8 cellular contexts compared by ENCODE assay signal in the genomic region with DNA sequence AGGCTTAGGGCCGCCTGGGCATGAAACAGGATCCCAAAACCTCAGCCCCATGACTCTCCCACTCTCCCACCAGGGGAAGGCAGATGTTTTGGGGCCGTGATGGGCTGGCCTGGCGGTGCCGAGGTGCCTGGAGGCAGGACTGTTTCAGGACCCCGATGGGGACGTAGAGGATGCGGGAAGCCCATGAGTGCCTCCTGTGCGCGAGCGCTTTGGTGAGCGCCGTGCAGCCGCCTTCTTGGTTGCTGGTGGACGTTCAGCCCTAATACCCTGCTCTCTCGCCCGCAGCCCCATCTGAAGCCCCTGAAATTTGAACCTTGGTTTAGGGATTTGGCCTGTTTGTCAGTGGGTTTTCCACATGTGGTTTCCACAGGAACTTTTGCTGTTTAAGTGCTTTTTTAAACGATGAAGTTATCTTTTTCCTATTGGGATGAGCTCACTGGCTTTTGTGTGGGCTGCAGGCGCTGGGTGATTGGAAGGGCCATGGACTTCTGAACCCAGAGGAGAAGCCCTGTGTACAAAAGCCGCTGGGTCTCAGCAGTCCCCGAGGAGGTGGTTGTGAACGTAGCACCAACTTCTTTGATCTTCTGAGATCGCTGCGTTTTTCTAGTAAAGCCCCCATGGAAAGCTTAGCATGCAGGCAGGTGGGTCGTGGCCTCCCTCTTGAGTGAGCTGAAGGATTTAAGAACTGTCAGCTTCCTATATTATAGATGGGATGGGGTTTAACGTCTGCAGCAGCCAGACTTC.
A peak's percentile ranks its signal among the peaks of the same experiment; 100 is the strongest.
DNase-seq lines count a peak whose midpoint lies in the region; ATAC-seq, FAIRE-seq and TF ChIP-seq lines count a peak whose summit lies in the region.
"Not testable (repeated sequence)": the region's sequence is repeated elsewhere in the genome, so short reads cannot be mapped to it uniquely, and the experiment has no call there.

No MANE protein-coding gene starts in this region.

- H3K4me1 ChIP-seq in A549 (peaks cover 36% of the 10 kb centered on the region), PC-9 (replicated peaks; ENCODE audit: insufficient read depth) (peaks cover 32% of the 10 kb centered on the region), ascending aorta (peaks cover 14 to 30% of the 10 kb centered on the region in 2 donors), esophagus muscularis mucosa (peaks cover 33 to 52% (median 37%) of the 10 kb centered on the region in 4 donors), mesodermal cell (ENCODE audit: control insufficient read depth, insufficient read depth, low read length, poor library complexity, severe bottlenecking) (peaks cover 31% of the 10 kb centered on the region), parathyroid adenoma (peaks cover 39% of the 10 kb centered on the region), stomach smooth muscle (ENCODE audit: control insufficient read depth, insufficient read depth, low read length) (peaks cover 20% of the 10 kb centered on the region)

- not testable (repeated sequence) for H3K4me3 ChIP-seq in A549; ascending aorta; esophagus muscularis mucosa; mesodermal cell (ENCODE audit: extremely low read depth, insufficient read depth, low read length, poor library complexity, severe bottlenecking); stomach smooth muscle (ENCODE audit: low read length in 2 of 2)
- peak overlapping the region; percentile 21; the same call in 1 of the 2 replicates for H3K4me3 ChIP-seq in PC-9
- H3K4me3 ChIP-seq in parathyroid adenoma (ENCODE audit: low read depth, low read length), result peak overlapping the region; percentile 48

- intact Hi-C loops in PC-9 (cut with micrococcal nuclease; ENCODE audit: unreplicated experiment); ascending aorta (cut with DNase I); esophagus muscularis mucosa (cut with DNase I): not testable (repeated sequence)

- H3K9me3 ChIP-seq in A549; PC-9 (ENCODE audit: insufficient read depth, low read depth); ascending aorta; esophagus muscularis mucosa; mesodermal cell (ENCODE audit: control insufficient read depth, low read length); parathyroid adenoma (ENCODE audit: control insufficient read depth, low read length); stomach smooth muscle (ENCODE audit: control insufficient read depth in 2 of 2, low read length in 2 of 2): not testable (repeated sequence)

- peaks cover 16% of the 10 kb centered on the region for H3K79me2 ChIP-seq in PC-9 (ENCODE audit: low read depth)
- not testable (repeated sequence) for H3K79me2 ChIP-seq in parathyroid adenoma

- not testable (repeated sequence) for DNase-seq in A549 (ENCODE audit: low read depth in 1 of 2, low spot score in 1 of 2); PC-9; ascending aorta (ENCODE audit: low spot score in 2 of 2); esophagus muscularis mucosa (ENCODE audit: extremely low spot score)
- DNase-seq in islet precursor cell, result peak; percentile 5

- POLR2A ChIA-PET in A549 (lab: Yijun Ruan, JAX); PC-9 (lab: Charles Lee; ENCODE audit: unreplicated experiment): not testable (repeated sequence)

- not testable (repeated sequence) for FAIRE-seq in A549 (lab: Jason Lieb, UNC)

- CTCF ChIA-PET in A549 (lab: Yijun Ruan, JAX), result interaction anchor here (1.0 kb wide), 1 partner anchor 55 kb away, joined by 3 read pairs; no protein-coding TSS in a partner anchor
- CTCF ChIA-PET in PC-9 (lab: Charles Lee), result not testable (repeated sequence)

- not testable (repeated sequence) for ATAC-seq in A549

- TF ChIP-seq POLR2A in A549 (IDR thresholded peaks at IDR 0.05; ENCODE audit: low read length); esophagus muscularis mucosa (IDR thresholded peaks at IDR 0.05; ENCODE audit: low read depth): not testable (repeated sequence)

- H3K4me2 ChIP-seq in A549 (peak overlapping the region; percentile 57), PC-9 (peak overlapping the region; percentile 67), parathyroid adenoma (ENCODE audit: low read length) (peak overlapping the region; percentile 68)

- H3K27me3 ChIP-seq in PC-9 (ENCODE audit: insufficient read depth, low read depth); ascending aorta; esophagus muscularis mucosa; parathyroid adenoma (ENCODE audit: control insufficient read depth, insufficient read depth, low read length); stomach smooth muscle (ENCODE audit: control insufficient read depth in 1 of 2, insufficient read depth in 2 of 2, low read length in 2 of 2): not testable (repeated sequence)

- not testable (repeated sequence) for H3K36me3 ChIP-seq in PC-9 (ENCODE audit: low read depth); ascending aorta; esophagus muscularis mucosa; mesodermal cell (ENCODE audit: control insufficient read depth, insufficient read depth, low read length); parathyroid adenoma (ENCODE audit: control insufficient read depth, insufficient read depth, low read length); stomach smooth muscle (ENCODE audit: control insufficient read depth in 2 of 2, insufficient read depth in 2 of 2, low read length in 2 of 2)

- BruUV-seq in PC-9 (replicated peaks; lab: Mats Ljungman, UMichigan), result not testable (repeated sequence)

- not testable (repeated sequence) for H4K20me1 ChIP-seq in PC-9 (ENCODE audit: insufficient read depth)

- H3K27ac ChIP-seq in A549 (peak overlapping the region; percentile 76 to 96), PC-9 (peak overlapping the region; percentile 62), ascending aorta (peak overlapping the region; percentile 77 to 84), esophagus muscularis mucosa (replicated peaks in 1 of 4) (peak overlapping the region in 3 of 4 donors; percentile 35 to 76 (median 48)), mesodermal cell (ENCODE audit: low read depth, low read length, severe bottlenecking) (peak overlapping the region; percentile 23), parathyroid adenoma (peak overlapping the region; percentile 93), stomach smooth muscle (ENCODE audit: low read length) (peak overlapping the region; percentile 18)

- not testable (repeated sequence) for H2AFZ ChIP-seq in PC-9
- peak overlapping the region; percentile 76 for H2AFZ ChIP-seq in parathyroid adenoma

- TF ChIP-seq RAD21 in A549 (conservative IDR thresholded peaks at IDR 0.05 in 1 of 2, IDR thresholded peaks at IDR 0.05 in 1 of 2), result not testable (repeated sequence)

- TF ChIP-seq CTCF in A549 (IDR thresholded peaks at IDR 0.05); PC-9 (conservative IDR thresholded peaks at IDR 0.05); ascending aorta (IDR thresholded peaks at IDR 0.05); esophagus muscularis mucosa (IDR thresholded peaks at IDR 0.05); parathyroid adenoma (IDR thresholded peaks at IDR 0.05): not testable (repeated sequence)

- H3F3A ChIP-seq in PC-9 (ENCODE audit: insufficient read depth, low read depth), result peaks cover 11% of the 10 kb centered on the region; the same call in 1 of the 2 replicates

- 87% methylated on average over 25 of the region's 25 CpGs for WGBS in A549 (ENCODE audit: missing lambda C conversion rate)
- WGBS in esophagus muscularis mucosa, result 100% methylated on average over 2 of the region's 25 CpGs
- 95 to 99% methylated on average over 14 to 15 of the region's 25 CpGs for WGBS in mesodermal cell (ENCODE audit: insufficient coverage in 2 of 2), 2 experiments

- TF ChIP-seq EP300 in A549 (IDR thresholded peaks at IDR 0.05); esophagus muscularis mucosa (IDR thresholded peaks at IDR 0.05): not testable (repeated sequence)

- H3K9ac ChIP-seq in parathyroid adenoma, result peak overlapping the region; percentile 49
- H3K9ac ChIP-seq in stomach smooth muscle (ENCODE audit: low read length in 2 of 2), result not testable (repeated sequence)

- not testable (repeated sequence) for H3K9me2 ChIP-seq in PC-9 (ENCODE audit: insufficient read depth)

Comparison
In these comparisons a context has a peak if more than half of its experiments do, and no peak if none do; other contexts are left out.
1. H3K27ac ChIP-seq: peak in every context shown above with its lines; median percentile 93 in parathyroid adenoma; 86 in A549; 80 in ascending aorta; 62 in PC-9; 48 in esophagus muscularis mucosa; 23 in mesodermal cell; 18 in stomach smooth muscle.